27 cellular contexts compared by ENCODE assay signal in genomic region chr18:48064978-48065600, GRCh38.
DNase-seq lines count a peak whose midpoint lies in the region; ATAC-seq and TF ChIP-seq lines count a peak whose summit lies in the region.
"Had no signal": no experiment of that assay in that cellular context is flagged by ENCODE, and none has a peak within 500 bp of the region (broad histone marks: within the 10 kb centered on the region; RNA-seq: fewer than 3 reads in every experiment).

No MANE protein-coding gene starts in this region.

- no peak overlapping the region for H3K14ac ChIP-seq in trophoblast cell (ENCODE audit: low read length)

- H3K9me3 Mint-ChIP-seq in MCF 10A (ENCODE audit: unreplicated experiment) = no peaks in the 10 kb centered on the region

- TF ChIP-seq CTCF in MCF 10A (IDR thresholded peaks at IDR 0.05; ENCODE audit: unreplicated experiment) (no peak), lower lobe of right lung (IDR thresholded peaks at IDR 0.05) (no peak)

- intact Hi-C loops in MCF 10A (cut with micrococcal nuclease) (no loop called here), lower lobe of right lung (cut with DNase I) (no loop called here)

- peaks cover 9% of the 10 kb centered on the region for H3K27me3 Mint-ChIP-seq in MCF 10A (ENCODE audit: insufficient read depth, unreplicated experiment)

- H3K27me3 ChIP-seq in trophoblast cell (ENCODE audit: insufficient read depth, low read length) (no peaks in the 10 kb centered on the region), lower lobe of right lung (ENCODE audit: low read depth) (no peaks in the 10 kb centered on the region)
- H3K27me3 ChIP-seq: BE2C, MG63 had no signal

- no peak overlapping the region for H2BK12ac ChIP-seq in trophoblast cell (ENCODE audit: low read length)

- no peaks in the 10 kb centered on the region for H3K79me1 ChIP-seq in trophoblast cell (ENCODE audit: low read length)

- H3K36me3 ChIP-seq in trophoblast cell (ENCODE audit: control insufficient read depth in 1 of 2, insufficient read depth in 2 of 2, low read length in 2 of 2) (no peaks in the 10 kb centered on the region), lower lobe of right lung (no peaks in the 10 kb centered on the region)
- H3K36me3 ChIP-seq: BE2C, MG63, SJSA1 had no signal

- WGBS in trophoblast cell (ENCODE audit: extremely low coverage, insufficient coverage, insufficient read length) = no CpG with 5 or more reads among the region's 10 CpGs

- peak; percentile 87 for ATAC-seq in esophagus mucosa
- no peak for ATAC-seq in lower lobe of right lung
- ATAC-seq: HepG2, PC-3 had no signal

- H2BK5ac ChIP-seq in trophoblast cell (ENCODE audit: low read depth, low read length, poor library complexity) = no peak overlapping the region

- H2BK120ac ChIP-seq in trophoblast cell (ENCODE audit: insufficient read depth, low read length, poor library complexity) = no peak overlapping the region

- H3K4me3 Mint-ChIP-seq in MCF 10A (ENCODE audit: unreplicated experiment) = no peak overlapping the region

- H2AFZ ChIP-seq in trophoblast cell (ENCODE audit: insufficient read depth, low read length, poor library complexity) = no peak overlapping the region

- no peak overlapping the region for H3K4ac ChIP-seq in trophoblast cell (ENCODE audit: low read depth, low read length)

- CTCF ChIA-PET in MCF 10A (lab: Yijun Ruan, JAX) = interaction anchor here (0.6 kb wide), 1 partner anchor 32 kb away, joined by 4 read pairs; no protein-coding TSS in a partner anchor

- in situ Hi-C loops in T47D (cut with HindIII; ENCODE audit: low pct_unique_long_range_greater_than_20kb, low sequenced_read_pairs) = no loop called here

- H3K79me2 ChIP-seq in trophoblast cell (ENCODE audit: control insufficient read depth, insufficient read depth, low read length, poor library complexity) = no peaks in the 10 kb centered on the region

- no peak overlapping the region for H3K27ac ChIP-seq in trophoblast cell (ENCODE audit: low read depth, low read length)
- H3K27ac ChIP-seq in lower lobe of right lung = no peak overlapping the region
- H3K27ac ChIP-seq: SJSA1 had no signal

- H3K4me3 ChIP-seq in trophoblast cell (ENCODE audit: low read depth, low read length) (no peak overlapping the region), lower lobe of right lung (no peak overlapping the region)
- H3K4me3 ChIP-seq: MG63, SJSA1 had no signal

- no peaks in the 10 kb centered on the region for H3K4me1 Mint-ChIP-seq in MCF 10A (ENCODE audit: insufficient read depth, unreplicated experiment)

- no peak overlapping the region for H3K23ac ChIP-seq in trophoblast cell (ENCODE audit: low read length)

- no peak overlapping the region for H4K12ac ChIP-seq in trophoblast cell (ENCODE audit: low read depth, low read length)

- no peak overlapping the region for H3K18ac ChIP-seq in trophoblast cell (ENCODE audit: low read length)

- no peak overlapping the region for H4K8ac ChIP-seq in trophoblast cell (ENCODE audit: low read depth, low read length)

- no peak overlapping the region for H2AK5ac ChIP-seq in trophoblast cell (ENCODE audit: low read length)

- no peak overlapping the region for H3K4me2 ChIP-seq in trophoblast cell (ENCODE audit: low read length)

- H3K9me3 ChIP-seq in trophoblast cell (ENCODE audit: insufficient read depth, low read depth, low read length) (no peaks in the 10 kb centered on the region), lower lobe of right lung (no peaks in the 10 kb centered on the region)
- H3K9me3 ChIP-seq: BE2C, MG63, SJSA1 had no signal

- POLR2A ChIA-PET in MCF 10A (lab: Yijun Ruan, JAX) = no interaction called here

- H4K91ac ChIP-seq in trophoblast cell (ENCODE audit: low read depth, low read length) = no peak overlapping the region

- H3K4me1 ChIP-seq in trophoblast cell (ENCODE audit: control insufficient read depth in 1 of 2, insufficient read depth in 2 of 2, low read length in 2 of 2) (peaks cover 0 to 10% of the 10 kb centered on the region in 2 experiments), lower lobe of right lung (no peaks in the 10 kb centered on the region)
- H3K4me1 ChIP-seq: SJSA1 had no signal

- H3K9ac ChIP-seq in trophoblast cell (ENCODE audit: low read length) = no peak overlapping the region

- no peak overlapping the region for H3K27ac Mint-ChIP-seq in MCF 10A (ENCODE audit: low read depth, unreplicated experiment)

- DNase-seq in T47D (ENCODE audit: low read depth in 1 of 2, low spot score in 1 of 2) = peak; percentile 25 to 68
- DNase-seq in MCF 10A (ENCODE audit: unreplicated experiment) = no peak
- DNase-seq in trophoblast cell = peak; percentile 27 to 61
- no peak for DNase-seq in NCI-H2171 treated with DMSO at 0.1 percent for 48 hours (lab: John Stamatoyannopoulos, UW)
- no peak for DNase-seq in GF-D8 (lab: John Stamatoyannopoulos, UW)
- no peak for DNase-seq in lower lobe of right lung
- no peak for DNase-seq in hepatic stellate cell (ENCODE audit: low spot score)
- DNase-seq: 8988T; ACHN; BE2C; Calu3; DMS153; DND-41; MG63; NCI-H146; NCI-H1930; NCI-H2107; NCI-H446; NCI-H524 treated with DMSO at 0.1 percent for 48 hours; NCI-H82; NK-92 treated with Interleukin-12 subunit alpha and Interleukin-12 subunit beta, amount 100 ng/mL, for 24 hours; PC-3; Right ventricle myocardium superior; RPMI8226 had no signal

- BruUV-seq in MCF 10A (replicated peaks; lab: Mats Ljungman, UMichigan) = no TSS peak

- H3K36me3 Mint-ChIP-seq in MCF 10A (ENCODE audit: insufficient read depth, unreplicated experiment) = no peaks in the 10 kb centered on the region

Comparison
In these comparisons a context has a peak if more than half of its experiments do, and no peak if none do; other contexts are left out.
1. DNase-seq: peak in T47D (2 of 2) and trophoblast cell (2 of 2); none in MCF 10A (single experiment), NCI-H2171 treated with DMSO at 0.1 percent for 48 hours (single experiment), GF-D8 (single experiment), lower lobe of right lung (single experiment) and hepatic stellate cell (single experiment).